Comparison of ENCODE assay signal across 25 cellular contexts in the genomic region with DNA sequence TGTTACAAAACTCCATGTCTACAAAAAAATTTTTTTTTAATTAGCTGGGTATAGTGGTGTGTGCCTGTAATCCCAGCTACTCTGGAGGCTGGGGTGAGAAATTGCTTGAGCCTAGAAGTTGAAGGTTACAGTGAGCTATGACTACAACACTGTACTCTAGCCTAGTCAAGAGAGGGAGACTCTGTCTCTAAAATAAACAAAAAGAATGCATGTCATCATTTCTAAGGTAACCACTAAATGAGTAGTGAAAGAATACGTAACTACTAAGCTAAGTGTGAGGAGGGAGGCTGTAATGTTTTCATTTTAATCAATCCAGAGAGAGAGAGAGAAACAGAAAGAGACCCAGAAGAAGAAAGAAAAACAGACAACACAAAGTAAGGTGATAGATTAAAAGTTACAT. TPM values are rescaled to one million over a fixed set of nuclear protein-coding genes. Genes with fewer than 3 reads are reported as not detected.
DNase-seq lines count a peak whose midpoint lies in the region; ATAC-seq, FAIRE-seq and TF ChIP-seq lines count a peak whose summit lies in the region.
"Had no signal": no experiment of that assay in that cellular context is flagged by ENCODE, and none has a peak within 500 bp of the region (broad histone marks: within the 10 kb centered on the region; RNA-seq: fewer than 3 reads in every experiment).

No MANE protein-coding gene starts in this region.

- ATAC-seq in GM12878 (peak; percentile 32; the same call in 2 of the 3 replicates), pancreas (peak; percentile 18 to 60 (median 54)), GM21529 (IDR thresholded peaks at IDR 0.05; ENCODE audit: unreplicated experiment) (no peak), GM18520 (IDR thresholded peaks at IDR 0.05; ENCODE audit: unreplicated experiment) (no peak)
- ATAC-seq: CD8-positive, alpha-beta T cell; GM23338 had no signal

- H3K36me3 ChIP-seq in KMS-11 (ENCODE audit: insufficient read depth) (no peaks in the 10 kb centered on the region), GM12878 (ENCODE audit: control insufficient read depth in 2 of 2, insufficient read depth in 2 of 2, low read length in 1 of 2) (no peaks in the 10 kb centered on the region), pancreas (no peaks in the 10 kb centered on the region)
- H3K36me3 ChIP-seq: HAP-1, Peyer's patch had no signal

- no peak overlapping the region for H3K9ac ChIP-seq in KMS-11
- no peak overlapping the region for H3K9ac ChIP-seq in GM12878 (ENCODE audit: control insufficient read depth, insufficient read depth, low read length)
- H3K9ac ChIP-seq: SK-N-SH had no signal

- H3K79me2 ChIP-seq in KMS-11 (ENCODE audit: insufficient read depth, low read depth) (no peaks in the 10 kb centered on the region), GM12878 (ENCODE audit: control insufficient read depth, insufficient read depth, low read length) (no peaks in the 10 kb centered on the region)

- WGBS in GM12878 (ENCODE audit: insufficient coverage, insufficient replicate concordance, low lambda C conversion rate, missing lambda C conversion rate): 37% methylated on average over 1 of the region's 1 CpG
- 43 to 53% methylated on average over 1 of the region's 1 CpG for WGBS in pancreas, 2 donors

- H3K27ac ChIP-seq in KMS-11 (no peak overlapping the region; the same call in 1 of the 2 replicates), GM12878 (ENCODE audit: control insufficient read depth, insufficient read depth) (no peak overlapping the region), pancreas (peak overlapping the region in 1 of 4 donors; percentile 83)
- H3K27ac ChIP-seq: 22Rv1, C4-2B, Peyer's patch had no signal

- no TSS peak for BruUV-seq in GM12878 (replicated peaks; lab: Mats Ljungman, UMichigan)

- in situ Hi-C loops in GM12878 (cut with MboI): no loop called here

- POLR2A ChIA-PET in GM12878 (lab: Charles Lee): no interaction called here

- H3K4me1 ChIP-seq in KMS-11 (ENCODE audit: low read depth, poor library complexity, severe bottlenecking) (peaks cover 36% of the 10 kb centered on the region), GM12878 (ENCODE audit: control insufficient read depth, insufficient read depth, low read length) (no peaks in the 10 kb centered on the region), pancreas (peaks cover 20 to 45% (median 38%) of the 10 kb centered on the region in 3 donors)
- H3K4me1 ChIP-seq: Peyer's patch had no signal

- no peak overlapping the region for H3K4me3 ChIP-seq in KMS-11 (IDR thresholded peaks at IDR 0.05; ENCODE audit: insufficient read depth, low read depth, low read length)
- no peak overlapping the region for H3K4me3 ChIP-seq in GM12878
- no peak overlapping the region for H3K4me3 ChIP-seq in pancreas
- H3K4me3 ChIP-seq: GM23338, HAP-1, Peyer's patch had no signal

- CTCF ChIA-PET in GM12878 (lab: Yijun Ruan, JAX): interaction anchor here (0.7 to 1.7 kb wide), 4 partner anchors 11 to 1534 kb away, joined by 3 to 11 read pairs (median 4); a partner anchor contains a TSS

- no peaks in the 10 kb centered on the region for H4K20me1 ChIP-seq in KMS-11 (ENCODE audit: insufficient read depth)
- no peaks in the 10 kb centered on the region for H4K20me1 ChIP-seq in GM12878 (ENCODE audit: control insufficient read depth, insufficient read depth)

- H3K27me3 ChIP-seq in KMS-11 (ENCODE audit: insufficient read depth, low read depth) (no peaks in the 10 kb centered on the region), GM12878 (replicated peaks in 1 of 2; ENCODE audit: control insufficient read depth in 2 of 2, insufficient read depth in 2 of 2, low read length in 1 of 2) (no peaks in the 10 kb centered on the region), pancreas (no peaks in the 10 kb centered on the region)
- H3K27me3 ChIP-seq: Peyer's patch had no signal

- intact Hi-C loops in GM12878 (cut with micrococcal nuclease; ENCODE audit: unreplicated experiment) (no loop called here), pancreas (cut with DNase I) (no loop called here)

- no peak for TF ChIP-seq RAD21 in GM12878 (IDR thresholded peaks at IDR 0.05; ENCODE audit: insufficient read depth, low read depth, low read length)

- no peaks in the 10 kb centered on the region for H3K9me3 ChIP-seq in GM12878 (replicated peaks; ENCODE audit: control insufficient read depth, insufficient read depth, low read length)
- H3K9me3 ChIP-seq in pancreas: no peaks in the 10 kb centered on the region
- H3K9me3 ChIP-seq: Caco-2, HAP-1, Peyer's patch, SK-N-SH had no signal

- FAIRE-seq in GM12878 (lab: Jason Lieb, UNC): no peak
- no peak for FAIRE-seq in pancreas (lab: Jason Lieb, UNC)

- H3K4me2 ChIP-seq in KMS-11 (peak overlapping the region; percentile 8; the same call in 1 of the 2 replicates), GM12878 (ENCODE audit: control insufficient read depth, insufficient read depth) (no peak overlapping the region)
- H3K4me2 ChIP-seq: GM23338, SK-N-SH had no signal

- TF ChIP-seq EP300 in GM12878 (IDR thresholded peaks at IDR 0.05; ENCODE audit: borderline replicate concordance in 1 of 2, control insufficient read depth in 1 of 2, low read depth in 2 of 2, low read length in 2 of 2): no peak

- DNase-seq in DMS53 (lab: John Stamatoyannopoulos, UW): peak; percentile 50
- DNase-seq in DMS53 treated with DMSO at 0.1 percent for 48 hours (lab: John Stamatoyannopoulos, UW; ENCODE audit: unreplicated experiment): no peak
- DNase-seq in GM12878 (ENCODE audit: low read depth, low spot score): no peak
- no peak for DNase-seq in pancreas
- no peak for DNase-seq in SK-N-DZ (ENCODE audit: low spot score)
- DNase-seq: Caco-2; CD8-positive, alpha-beta T cell; IMR-90; KG1; NCI-H1048; NCI-H1417; NCI-H1694 treated with DMSO at 0.1 percent for 48 hours; NCI-H2081; NCI-H2227 treated with DMSO at 0.1 percent for 48 hours; NCI-H526 treated with DMSO at 0.1 percent for 48 hours; Peyer's patch; SIG-M5; SK-N-SH had no signal

- TF ChIP-seq POLR2A in GM12878 (IDR thresholded peaks at IDR 0.05; ENCODE audit: low read depth, low read length): no peak

- no peak for TF ChIP-seq CTCF in KMS-11 (conservative IDR thresholded peaks at IDR 0.05; ENCODE audit: low read depth, low read length)
- TF ChIP-seq CTCF in GM12878 (IDR thresholded peaks at IDR 0.05 in 2 of 3, conservative IDR thresholded peaks at IDR 0.05 in 1 of 3; ENCODE audit: control insufficient read depth in 2 of 3, extremely low read depth in 1 of 3, insufficient read depth in 1 of 3, low read depth in 3 of 3, low read length in 3 of 3): no peak
- TF ChIP-seq CTCF in pancreas (IDR thresholded peaks at IDR 0.05): no peak

- no peak overlapping the region for H2AFZ ChIP-seq in KMS-11 (ENCODE audit: low read depth)
- no peak overlapping the region for H2AFZ ChIP-seq in GM12878 (ENCODE audit: control insufficient read depth, low read depth, low read length)
- H2AFZ ChIP-seq: GM23338 had no signal

- RAD21 ChIA-PET in GM12878 (lab: Charles Lee; ENCODE audit: unreplicated experiment): no interaction called here

- SMC1A ChIA-PET in GM12878 (lab: Charles Lee; ENCODE audit: uncharacterized antibody, unreplicated experiment): no interaction called here

RNA-seq across cellular contexts. Expression of a gene that starts 9.9 kb away (rescaled TPM):
- 1.4 and 2.9 TPM in 2 replicates for total RNA-seq in GM12878 (2013; cell fraction: nucleolus; rRNA removed)
- total RNA-seq in GM12878 (2014; rRNA removed) (0.16 TPM in 1 of 2 replicates, not detected in the other), GM12878 (2014; rRNA removed; fragmentation: Illumina TruSeq; extraction: Trizol) (0.04 and 0.14 TPM in 2 replicates), GM12878 (2021) (0.13 TPM in 2 replicates), pancreas (1 to 10 TPM; 1.3 to 4.7 (median 2.5) TPM)
- polyA plus RNA-seq in GM12878 (2011; ENCODE audit: low read depth): 0.38 TPM
- polyA plus RNA-seq in GM12878 (2011; rRNA removed) (0.10 and 0.16 TPM in 2 replicates), GM12878 (2014; fragmentation: Illumina TruSeq; extraction: Trizol) (0.09 and 0.95 TPM in 2 replicates), GM12878 (2014; fragmentation: Nextera tagmentation; extraction: Ambion mirVana) (under 1 TPM; 0.04 to 0.10 TPM), GM12878 (2014; rRNA removed) (0.01 and 0.22 TPM in 2 replicates), GM12878 (2016; fragmentation: Nextera tagmentation; extraction: Ambion mirVana) (under 1 TPM in 1 of 2 experiments, not detected in 1; 0.18 TPM), pancreas (1 to 10 TPM; 4.0 to 4.4 TPM)
- 0.01 TPM in 1 of 2 replicates, not detected in the other for polyA plus RNA-seq in GM12878 (2011; cell fraction: cytosol; rRNA removed)
- polyA plus RNA-seq in GM12878 (2011; cell fraction: nucleus; rRNA removed): 0.12 and 0.21 TPM in 2 replicates
- polyA plus RNA-seq in GM12878 (2012): 0.23 and 0.25 TPM in 2 replicates
- not detected in 2 replicates for polyA minus RNA-seq in GM12878 (2011; rRNA and poly(A)+ RNA removed)
- not detected in 2 replicates for polyA minus RNA-seq in GM12878 (2011; cell fraction: cytosol; rRNA and poly(A)+ RNA removed)
- polyA minus RNA-seq in GM12878 (2011; cell fraction: nucleus; rRNA and poly(A)+ RNA removed): not detected in 2 replicates
- polyA plus RNA-seq in SK-N-DZ (2014; cell fraction: cytosol; rRNA removed): 0.12 and 0.17 TPM in 2 replicates
- polyA plus RNA-seq in SK-N-DZ (2014; cell fraction: nucleus; rRNA removed): 1.3 and 5.9 TPM in 2 replicates

RNA-seq across cellular contexts. Expression of a gene that starts 16.6 kb away (rescaled TPM):
- 6.3 and 6.8 TPM in 2 replicates for total RNA-seq in GM12878 (2013; cell fraction: nucleolus; rRNA removed)
- total RNA-seq in GM12878 (2014; rRNA removed): 4.4 TPM in 2 replicates
- 3.3 and 3.6 TPM in 2 replicates for total RNA-seq in GM12878 (2014; rRNA removed; fragmentation: Illumina TruSeq; extraction: Trizol)
- 4.8 and 5.1 TPM in 2 replicates for total RNA-seq in GM12878 (2021)
- polyA plus RNA-seq in GM12878 (2011; ENCODE audit: low read depth): 0.91 TPM
- polyA plus RNA-seq in GM12878 (2011; rRNA removed): 2.0 and 2.8 TPM in 2 replicates
- polyA plus RNA-seq in GM12878 (2011; cell fraction: cytosol; rRNA removed): 1.3 and 1.7 TPM in 2 replicates
- polyA plus RNA-seq in GM12878 (2011; cell fraction: nucleus; rRNA removed): 3.2 and 3.5 TPM in 2 replicates
- polyA plus RNA-seq in GM12878 (2012): 1.2 and 3.1 TPM in 2 replicates
- polyA plus RNA-seq in GM12878 (2014; fragmentation: Illumina TruSeq; extraction: Trizol): 3.1 and 4.1 TPM in 2 replicates
- 1 to 10 TPM in 1 of 2 experiments, under 1 TPM in 1; 0.74 to 1.3 TPM for polyA plus RNA-seq in GM12878 (2014; fragmentation: Nextera tagmentation; extraction: Ambion mirVana)
- 2.7 and 3.0 TPM in 2 replicates for polyA plus RNA-seq in GM12878 (2014; rRNA removed)
- polyA plus RNA-seq in GM12878 (2016; fragmentation: Nextera tagmentation; extraction: Ambion mirVana): 1 to 10 TPM in 1 of 2 experiments, under 1 TPM in 1; 0.39 to 2.8 TPM
- 2.4 and 4.0 TPM in 2 replicates for polyA minus RNA-seq in GM12878 (2011; rRNA and poly(A)+ RNA removed)
- polyA minus RNA-seq in GM12878 (2011; cell fraction: cytosol; rRNA and poly(A)+ RNA removed): 1.6 and 2.5 TPM in 2 replicates
- 7.9 and 10.0 TPM in 2 replicates for polyA minus RNA-seq in GM12878 (2011; cell fraction: nucleus; rRNA and poly(A)+ RNA removed)
- 1 to 10 TPM; 3.0 to 6.3 (median 4.0) TPM for total RNA-seq in pancreas
- polyA plus RNA-seq in pancreas: 1 to 10 TPM; 1.4 to 2.6 TPM
- 3.8 and 4.8 TPM in 2 replicates for polyA plus RNA-seq in SK-N-DZ (2014; cell fraction: cytosol; rRNA removed)
- polyA plus RNA-seq in SK-N-DZ (2014; cell fraction: nucleus; rRNA removed): 3.5 and 4.2 TPM in 2 replicates

RNA-seq across cellular contexts. Expression of a gene that starts 16.7 kb away (rescaled TPM):
- 7.7 and 9.7 TPM in 2 replicates for total RNA-seq in GM12878 (2013; cell fraction: nucleolus; rRNA removed)
- total RNA-seq in GM12878 (2014; rRNA removed): 8.9 and 9.1 TPM in 2 replicates
- 6.0 and 6.8 TPM in 2 replicates for total RNA-seq in GM12878 (2014; rRNA removed; fragmentation: Illumina TruSeq; extraction: Trizol)
- total RNA-seq in GM12878 (2021): 15.1 and 16.0 TPM in 2 replicates
- polyA plus RNA-seq in GM12878 (2011; ENCODE audit: low read depth): 3.0 TPM
- polyA plus RNA-seq in GM12878 (2011; rRNA removed): 14.5 and 25.4 TPM in 2 replicates
- 6.9 and 7.1 TPM in 2 replicates for polyA plus RNA-seq in GM12878 (2011; cell fraction: cytosol; rRNA removed)
- polyA plus RNA-seq in GM12878 (2011; cell fraction: nucleus; rRNA removed): 4.2 and 4.4 TPM in 2 replicates
- 5.7 and 6.1 TPM in 2 replicates for polyA plus RNA-seq in GM12878 (2012)
- 11.2 and 14.2 TPM in 2 replicates for polyA plus RNA-seq in GM12878 (2014; fragmentation: Illumina TruSeq; extraction: Trizol)
- polyA plus RNA-seq in GM12878 (2014; fragmentation: Nextera tagmentation; extraction: Ambion mirVana): 1 to 10 TPM; 6.3 to 6.8 TPM
- polyA plus RNA-seq in GM12878 (2014; rRNA removed): 6.8 and 10.0 TPM in 2 replicates
- 10 to 100 TPM; 17.5 to 18.3 TPM for polyA plus RNA-seq in GM12878 (2016; fragmentation: Nextera tagmentation; extraction: Ambion mirVana)
- polyA minus RNA-seq in GM12878 (2011; rRNA and poly(A)+ RNA removed): 9.1 and 11.4 TPM in 2 replicates
- 3.7 and 5.0 TPM in 2 replicates for polyA minus RNA-seq in GM12878 (2011; cell fraction: cytosol; rRNA and poly(A)+ RNA removed)
- 7.1 and 8.5 TPM in 2 replicates for polyA minus RNA-seq in GM12878 (2011; cell fraction: nucleus; rRNA and poly(A)+ RNA removed)
- 1 to 10 TPM; 2.5 to 6.6 (median 3.9) TPM for total RNA-seq in pancreas
- polyA plus RNA-seq in pancreas: 1 to 10 TPM; 1.4 to 2.3 TPM
- polyA plus RNA-seq in SK-N-DZ (2014; cell fraction: cytosol; rRNA removed): 7.4 and 8.0 TPM in 2 replicates
- 3.8 and 6.3 TPM in 2 replicates for polyA plus RNA-seq in SK-N-DZ (2014; cell fraction: nucleus; rRNA removed)

RNA-seq across cellular contexts. Expression of a gene that starts 34.7 kb away (rescaled TPM):
- 0.79 and 0.93 TPM in 2 replicates for total RNA-seq in GM12878 (2013; cell fraction: nucleolus; rRNA removed)
- total RNA-seq in GM12878 (2014; rRNA removed) (0.06 and 0.16 TPM in 2 replicates), GM12878 (2014; rRNA removed; fragmentation: Illumina TruSeq; extraction: Trizol) (not detected in 2 replicates), GM12878 (2021) (0.10 TPM in 1 of 2 replicates, not detected in the other), pancreas (under 1 TPM; 0.13 to 0.97 (median 0.42) TPM)
- not detected for polyA plus RNA-seq in GM12878 (2011; ENCODE audit: low read depth)
- polyA plus RNA-seq in GM12878 (2011; rRNA removed) (0.16 and 0.39 TPM in 2 replicates), GM12878 (2014; fragmentation: Illumina TruSeq; extraction: Trizol) (0.03 TPM in 1 of 2 replicates, not detected in the other), GM12878 (2014; fragmentation: Nextera tagmentation; extraction: Ambion mirVana) (under 1 TPM in 1 of 2 experiments, not detected in 1; 0.05 TPM), GM12878 (2014; rRNA removed) (0.18 and 0.19 TPM in 2 replicates), GM12878 (2016; fragmentation: Nextera tagmentation; extraction: Ambion mirVana) (not detected), pancreas (1 to 10 TPM in 1 of 2 donors, under 1 TPM in 1; 0.89 to 1.1 TPM)
- polyA plus RNA-seq in GM12878 (2011; cell fraction: cytosol; rRNA removed): 0.06 and 0.08 TPM in 2 replicates
- 0.98 and 1.3 TPM in 2 replicates for polyA plus RNA-seq in GM12878 (2011; cell fraction: nucleus; rRNA removed)
- 0.14 TPM in 1 of 2 replicates, not detected in the other for polyA plus RNA-seq in GM12878 (2012)
- 0.15 and 0.21 TPM in 2 replicates for polyA minus RNA-seq in GM12878 (2011; rRNA and poly(A)+ RNA removed)
- polyA minus RNA-seq in GM12878 (2011; cell fraction: cytosol; rRNA and poly(A)+ RNA removed): not detected in 2 replicates
- polyA minus RNA-seq in GM12878 (2011; cell fraction: nucleus; rRNA and poly(A)+ RNA removed): 0.12 and 0.48 TPM in 2 replicates
- polyA plus RNA-seq in SK-N-DZ (2014; cell fraction: cytosol; rRNA removed): 0.09 TPM in 1 of 2 replicates, not detected in the other
- 0.28 and 2.9 TPM in 2 replicates for polyA plus RNA-seq in SK-N-DZ (2014; cell fraction: nucleus; rRNA removed)
- total RNA-seq: IMR-90 had no signal
- polyA plus RNA-seq: IMR-90 had no signal

Comparison
In these comparisons a context has a peak if more than half of its experiments do, and no peak if none do; other contexts are left out.
1. ATAC-seq: peak in GM12878 (single experiment) and pancreas (4 of 4); none in GM21529 (single experiment) and GM18520 (single experiment).